Comparison of ENCODE assay signal across 17 cellular contexts in the genomic region with DNA sequence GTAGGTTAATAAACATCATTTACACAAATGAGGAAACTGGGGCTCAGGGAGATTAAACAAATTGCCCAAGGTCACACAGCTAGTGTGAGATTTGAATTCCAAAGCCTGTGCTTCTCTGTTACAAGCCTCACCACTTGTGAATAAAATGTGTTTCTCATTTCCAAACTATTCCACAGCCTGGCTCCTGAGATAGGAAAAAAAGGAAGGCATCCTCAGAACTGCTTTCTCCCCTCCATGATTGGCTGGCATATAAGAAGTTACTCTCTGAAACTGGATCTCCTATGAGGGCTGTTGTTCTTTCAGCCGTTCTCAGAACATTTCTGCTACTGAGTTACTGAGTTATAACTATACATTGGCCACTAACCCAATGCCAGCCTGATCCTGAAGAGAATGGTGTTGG.
DNase-seq lines count a peak whose midpoint lies in the region; ATAC-seq and TF ChIP-seq lines count a peak whose summit lies in the region.
"Had no signal": no experiment of that assay in that cellular context is flagged by ENCODE, and none has a peak within 500 bp of the region (broad histone marks: within the 10 kb centered on the region; RNA-seq: fewer than 3 reads in every experiment).

No MANE protein-coding gene starts in this region.

- no peak overlapping the region for H3K4me3 Mint-ChIP-seq in stimulated activated effector memory CD8-positive, alpha-beta T cell treated with anti-CD3 and anti-CD28 coated beads, Interleukin-12 subunit alpha, Interleukin-12 subunit beta, amount 100 ng/mL, for 72 hours
- no peak overlapping the region for H3K4me3 Mint-ChIP-seq in H9
- H3K4me3 Mint-ChIP-seq: CD4-positive, alpha-beta memory T cell had no signal

- H2BK15ac ChIP-seq in IMR-90 (ENCODE audit: low read depth, low read length) (peak overlapping the region; percentile 35; the same call in 1 of the 3 replicates), H9 (ENCODE audit: low read depth, low read length) (no peak overlapping the region)

- TF ChIP-seq POLR2A in IMR-90 (IDR thresholded peaks at IDR 0.05; ENCODE audit: low read depth, low read length): no peak

- H3K27ac ChIP-seq in IMR-90 (ENCODE audit: insufficient read depth, low read length) (no peak overlapping the region), rectal smooth muscle tissue (ENCODE audit: low read depth, low read length) (peak overlapping the region; percentile 58), H9 (ENCODE audit: insufficient read length, low read depth, low read length) (no peak overlapping the region)

- H3K9me3 Mint-ChIP-seq in stimulated activated effector memory CD8-positive, alpha-beta T cell treated with anti-CD3 and anti-CD28 coated beads, Interleukin-12 subunit alpha, Interleukin-12 subunit beta, amount 100 ng/mL, for 72 hours: no peaks in the 10 kb centered on the region
- no peaks in the 10 kb centered on the region for H3K9me3 Mint-ChIP-seq in H9
- H3K9me3 Mint-ChIP-seq: CD4-positive, alpha-beta memory T cell had no signal

- no peak overlapping the region for H3T11ph ChIP-seq in H9 (ENCODE audit: low read length)

- H4K20me1 ChIP-seq in IMR-90 (ENCODE audit: insufficient read depth, low read length): no peaks in the 10 kb centered on the region
- H4K20me1 ChIP-seq in H9 (ENCODE audit: control insufficient read depth, insufficient read depth, insufficient read length): no peaks in the 10 kb centered on the region

- H3K4ac ChIP-seq in IMR-90 (ENCODE audit: low read depth, low read length): no peak overlapping the region
- no peak overlapping the region for H3K4ac ChIP-seq in H9 (ENCODE audit: low read depth, low read length)

- no peaks in the 10 kb centered on the region for H3K4me1 Mint-ChIP-seq in stimulated activated effector memory CD8-positive, alpha-beta T cell treated with anti-CD3 and anti-CD28 coated beads, Interleukin-12 subunit alpha, Interleukin-12 subunit beta, amount 100 ng/mL, for 72 hours
- peaks cover 29 to 34% of the 10 kb centered on the region in 2 experiments for H3K4me1 Mint-ChIP-seq in H9
- H3K4me1 Mint-ChIP-seq: CD4-positive, alpha-beta memory T cell had no signal

- H3K4me1 ChIP-seq in IMR-90 (ENCODE audit: control insufficient read depth, insufficient read depth, low read length) (peaks cover 17% of the 10 kb centered on the region), rectal smooth muscle tissue (ENCODE audit: control insufficient read depth, insufficient read depth, low read length) (peaks cover 57% of the 10 kb centered on the region), H9 (ENCODE audit: insufficient read depth, low read length) (no peaks in the 10 kb centered on the region)

- DNase-seq in AG10803 (ENCODE audit: low read depth) (peak; percentile 72), IMR-90 (no peak), fibroblast of peridontal ligament (ENCODE audit: extremely low read depth) (peak; percentile 61), cerebellar cortex (ENCODE audit: low spot score) (no peak), H9 (no peak), NCI-H446 treated with DMSO at 0.1 percent for 48 hours (lab: John Stamatoyannopoulos, UW) (no peak)
- no peak for DNase-seq in stimulated activated effector memory CD8-positive, alpha-beta T cell treated with anti-CD3 and anti-CD28 coated beads, Interleukin-12 subunit alpha, Interleukin-12 subunit beta, amount 100 ng/mL, for 72 hours (ENCODE audit: low spot score in 2 of 2)
- DNase-seq: ACHN; BE2C; CD4-positive, alpha-beta memory T cell; DMS79 treated with DMSO at 0.1 percent for 48 hours; GDM1; GOT3; NCI-H226; NCI-H774; SHP77 had no signal

- TF ChIP-seq CTCF in AG10803 (conservative IDR thresholded peaks at IDR 0.05; ENCODE audit: low read length): no peak
- no peak for TF ChIP-seq CTCF in IMR-90 (conservative IDR thresholded peaks at IDR 0.05; ENCODE audit: low read depth, low read length)
- no peak for TF ChIP-seq CTCF in H9 (conservative IDR thresholded peaks at IDR 0.05)

- in situ Hi-C loops in IMR-90 (cut with MboI; ENCODE audit: low sequenced_read_pairs): no loop called here

- no CpG with 5 or more reads among the region's 1 CpG for WGBS in IMR-90 (ENCODE audit: extremely low coverage in 2 of 2, insufficient read length in 1 of 2), 2 experiments
- no CpG with 5 or more reads among the region's 1 CpG for WGBS in H9 (ENCODE audit: extremely low coverage, insufficient read length, low lambda C conversion rate)

- H4K8ac ChIP-seq in IMR-90 (ENCODE audit: low read depth in 2 of 2, low read length in 2 of 2) (no peak overlapping the region), H9 (replicated peaks; ENCODE audit: insufficient read length, low read depth, low read length) (no peak overlapping the region)

- BruUV-seq in IMR-90 (replicated peaks; lab: Mats Ljungman, UMichigan): no TSS peak

- no peaks in the 10 kb centered on the region for H3K23me2 ChIP-seq in H9 (ENCODE audit: insufficient read length, low read depth, low read length, poor library complexity, severe bottlenecking)

- no peak overlapping the region for H2AFZ ChIP-seq in IMR-90 (replicated peaks; ENCODE audit: low read length, poor library complexity)
- no peak overlapping the region for H2AFZ ChIP-seq in H9 (ENCODE audit: low read length)

- H4K5ac ChIP-seq in IMR-90 (ENCODE audit: low read depth, low read length): peak overlapping the region; percentile 48; the same call in 1 of the 2 replicates
- no peak overlapping the region for H4K5ac ChIP-seq in H9 (ENCODE audit: insufficient read length, low read depth, low read length)

- H3K9ac ChIP-seq in IMR-90 (ENCODE audit: low read depth, low read length): no peak overlapping the region
- H3K9ac ChIP-seq in rectal smooth muscle tissue (ENCODE audit: low read length): no peak overlapping the region
- no peak overlapping the region for H3K9ac ChIP-seq in H9 (ENCODE audit: extremely low read depth, insufficient read length, low read length)

- intact Hi-C loops in IMR-90 (cut with micrococcal nuclease): no loop called here

- H2BK20ac ChIP-seq in IMR-90 (ENCODE audit: low read depth, low read length) (peak overlapping the region; percentile 41; the same call in 1 of the 2 replicates), H9 (ENCODE audit: low read depth, low read length, poor library complexity, severe bottlenecking) (no peak overlapping the region)

- no peak overlapping the region; the same call in 1 of the 2 replicates for H2AK5ac ChIP-seq in IMR-90 (ENCODE audit: low read depth, low read length)
- H2AK5ac ChIP-seq in H9 (ENCODE audit: insufficient read length, low read length): no peak overlapping the region

- TF ChIP-seq RAD21 in IMR-90 (IDR thresholded peaks at IDR 0.05; ENCODE audit: low read length): no peak

- POLR2A ChIA-PET in IMR-90 (lab: Charles Lee; ENCODE audit: unreplicated experiment): no interaction called here

- H3K9me1 ChIP-seq in IMR-90 (ENCODE audit: insufficient read depth, low read length): peaks cover 9% of the 10 kb centered on the region; the same call in 1 of the 2 replicates

- H3K14ac ChIP-seq in IMR-90 (replicated peaks; ENCODE audit: low read depth, low read length) (no peak overlapping the region), H9 (ENCODE audit: insufficient read depth, low read length) (no peak overlapping the region)

- no peaks in the 10 kb centered on the region for H3K36me3 ChIP-seq in IMR-90 (ENCODE audit: control insufficient read depth, insufficient read depth, low read length)
- no peaks in the 10 kb centered on the region for H3K36me3 ChIP-seq in rectal smooth muscle tissue (ENCODE audit: control insufficient read depth, insufficient read depth, low read length)
- H3K36me3 ChIP-seq: BE2C had no signal

- dilution Hi-C loops in IMR-90 (cut with HindIII; ENCODE audit: low sequenced_read_pairs, unreplicated experiment): no loop called here

- H3K23ac ChIP-seq in IMR-90 (ENCODE audit: low read depth, low read length): no peak overlapping the region
- H3K23ac ChIP-seq in H9 (ENCODE audit: insufficient read length, low read depth, low read length): no peak overlapping the region

- H4K91ac ChIP-seq in IMR-90 (ENCODE audit: insufficient read depth, low read depth, low read length) (no peak overlapping the region), H9 (ENCODE audit: insufficient read length, low read depth, low read length) (no peak overlapping the region)

- H3K79me1 ChIP-seq in IMR-90 (ENCODE audit: low read depth in 1 of 2, low read length in 2 of 2) (peaks cover 0 to 5% of the 10 kb centered on the region in 2 experiments; a peak in 1 of 4 replicates), H9 (ENCODE audit: insufficient read depth, low read depth, low read length, poor library complexity, severe bottlenecking) (no peaks in the 10 kb centered on the region)

- no peak overlapping the region for H2BK12ac ChIP-seq in H9 (ENCODE audit: insufficient read length, low read depth, low read length)

- H3K36me3 Mint-ChIP-seq in stimulated activated effector memory CD8-positive, alpha-beta T cell treated with anti-CD3 and anti-CD28 coated beads, Interleukin-12 subunit alpha, Interleukin-12 subunit beta, amount 100 ng/mL, for 72 hours: no peaks in the 10 kb centered on the region
- no peaks in the 10 kb centered on the region for H3K36me3 Mint-ChIP-seq in H9 (ENCODE audit: insufficient read depth in 1 of 3, low read depth in 3 of 3)
- H3K36me3 Mint-ChIP-seq: CD4-positive, alpha-beta memory T cell had no signal

- no peak overlapping the region for H3K56ac ChIP-seq in IMR-90 (ENCODE audit: extremely low read depth, insufficient read depth, low read length)
- H3K56ac ChIP-seq in H9 (ENCODE audit: insufficient read length, low read depth, low read length): no peak overlapping the region

- H3K4me2 ChIP-seq in IMR-90 (ENCODE audit: low read depth, low read length) (no peak overlapping the region), H9 (ENCODE audit: insufficient read depth, insufficient read length, low read length) (no peak overlapping the region)

- CTCF ChIA-PET in IMR-90 (lab: Yijun Ruan, JAX): no interaction called here

- H3K9me3 ChIP-seq in IMR-90 (ENCODE audit: control insufficient read depth, insufficient read depth, low read length) (no peaks in the 10 kb centered on the region), H9 (ENCODE audit: control insufficient read depth, low read depth, low read length) (no peaks in the 10 kb centered on the region)
- H3K9me3 ChIP-seq: BE2C had no signal

- no peaks in the 10 kb centered on the region for H3K79me2 ChIP-seq in H9 (ENCODE audit: insufficient read depth, low read length)

- H3K18ac ChIP-seq in IMR-90 (ENCODE audit: low read depth, low read length) (no peak overlapping the region), H9 (ENCODE audit: insufficient read length, low read depth, low read length) (no peak overlapping the region)

- ATAC-seq in IMR-90 (ENCODE audit: low read depth): no peak
- no peak for ATAC-seq in stimulated activated effector memory CD8-positive, alpha-beta T cell treated with anti-CD3 and anti-CD28 coated beads, Interleukin-12 subunit alpha, Interleukin-12 subunit beta, amount 100 ng/mL, for 72 hours

- H3K4me3 ChIP-seq in AG10803 (ENCODE audit: low read length) (no peak overlapping the region), IMR-90 (ENCODE audit: insufficient read depth, low read depth, low read length) (no peak overlapping the region), rectal smooth muscle tissue (ENCODE audit: low read length) (no peak overlapping the region)

- H3K27me3 ChIP-seq in IMR-90 (ENCODE audit: control insufficient read depth, insufficient read depth, low read length) (no peaks in the 10 kb centered on the region), rectal smooth muscle tissue (ENCODE audit: control insufficient read depth, insufficient read depth, low read length) (no peaks in the 10 kb centered on the region), H9 (ENCODE audit: insufficient read depth, low read length) (no peaks in the 10 kb centered on the region)
- H3K27me3 ChIP-seq: BE2C had no signal

- H2AK9ac ChIP-seq in IMR-90 (replicated peaks; ENCODE audit: low read depth, low read length, poor library complexity): no peak overlapping the region

- no peak overlapping the region for H2BK5ac ChIP-seq in IMR-90 (ENCODE audit: low read depth, low read length, poor library complexity, severe bottlenecking)
- H2BK5ac ChIP-seq in H9 (ENCODE audit: insufficient read length, low read length): no peak overlapping the region

- H2BK120ac ChIP-seq in IMR-90 (ENCODE audit: low read depth, low read length) (no peak overlapping the region), H9 (ENCODE audit: low read depth, low read length, poor library complexity, severe bottlenecking) (no peak overlapping the region)

- H3K27ac Mint-ChIP-seq in stimulated activated effector memory CD8-positive, alpha-beta T cell treated with anti-CD3 and anti-CD28 coated beads, Interleukin-12 subunit alpha, Interleukin-12 subunit beta, amount 100 ng/mL, for 72 hours: no peak overlapping the region
- H3K27ac Mint-ChIP-seq in H9: no peak overlapping the region
- H3K27ac Mint-ChIP-seq: CD4-positive, alpha-beta memory T cell had no signal

- H3K27me3 Mint-ChIP-seq in H9 (ENCODE audit: low read depth): no peaks in the 10 kb centered on the region; the same call in 1 of the 2 replicates

Comparison
In these comparisons a context has a peak if more than half of its experiments do, and no peak if none do; other contexts are left out.
1. DNase-seq: peak in AG10803 (single experiment) and fibroblast of peridontal ligament (single experiment); none in IMR-90 (single experiment), cerebellar cortex (single experiment), stimulated activated effector memory CD8-positive, alpha-beta T cell treated with anti-CD3 and anti-CD28 coated beads, Interleukin-12 subunit alpha, Interleukin-12 subunit beta, amount 100 ng/mL, for 72 hours (0 of 2), H9 (single experiment) and NCI-H446 treated with DMSO at 0.1 percent for 48 hours (single experiment).